In genomic region chrX:154354013-154354412, GRCh38 we compare ENCODE assay signal across 24 cellular contexts. TPM values are rescaled to one million over a fixed set of nuclear protein-coding genes. Genes with fewer than 3 reads are reported as not detected.
DNase-seq lines count a peak whose midpoint lies in the region; ATAC-seq and TF ChIP-seq lines count a peak whose summit lies in the region.
"Had no signal": no experiment of that assay in that cellular context is flagged by ENCODE, and none has a peak within 500 bp of the region (broad histone marks: within the 10 kb centered on the region; RNA-seq: fewer than 3 reads in every experiment).

No MANE protein-coding gene starts in this region.

- no peaks in the 10 kb centered on the region for H3K9me3 Mint-ChIP-seq in CD4-positive, alpha-beta T cell
- H3K9me3 Mint-ChIP-seq in activated T-cell treated with anti-CD3 and anti-CD28 coated beads, Interleukin-2, amount 50 U/mL, for 24 hours: no peaks in the 10 kb centered on the region
- H3K9me3 Mint-ChIP-seq: stimulated activated naive CD8-positive, alpha-beta T cell treated with anti-CD3 and anti-CD28 coated beads, Interleukin-15, amount 100 ng/mL, for 72 hours; type B pancreatic cell had no signal

- H3K36me3 Mint-ChIP-seq in CD4-positive, alpha-beta T cell (ENCODE audit: low read depth): peaks cover 73% of the 10 kb centered on the region
- H3K36me3 Mint-ChIP-seq in activated T-cell treated with anti-CD3 and anti-CD28 coated beads, Interleukin-2, amount 50 U/mL, for 24 hours (ENCODE audit: low read depth): peaks cover 95% of the 10 kb centered on the region
- H3K36me3 Mint-ChIP-seq: type B pancreatic cell had no signal

- ATAC-seq in CD4-positive, alpha-beta T cell (ENCODE audit: poor library complexity): no peak
- ATAC-seq: stimulated activated naive CD8-positive, alpha-beta T cell treated with anti-CD3 and anti-CD28 coated beads, Interleukin-15, amount 100 ng/mL, for 72 hours had no signal

- intact Hi-C loops in CD4-positive, alpha-beta T cell (cut with DNase I, micrococcal nuclease): no loop called here
- intact Hi-C loops in esophagus muscularis mucosa (cut with DNase I): no loop called here

- WGBS in esophagus muscularis mucosa: 75% methylated on average over 14 of the region's 14 CpGs

- H3K27me3 Mint-ChIP-seq in CD4-positive, alpha-beta T cell: no peaks in the 10 kb centered on the region
- no peaks in the 10 kb centered on the region for H3K27me3 Mint-ChIP-seq in activated T-cell treated with anti-CD3 and anti-CD28 coated beads, Interleukin-2, amount 50 U/mL, for 24 hours
- H3K27me3 Mint-ChIP-seq: B cell; stimulated activated naive CD8-positive, alpha-beta T cell treated with anti-CD3 and anti-CD28 coated beads, Interleukin-15, amount 100 ng/mL, for 72 hours; type B pancreatic cell had no signal

- no peak overlapping the region for H3K4me3 Mint-ChIP-seq in CD4-positive, alpha-beta T cell
- H3K4me3 Mint-ChIP-seq in activated T-cell treated with anti-CD3 and anti-CD28 coated beads, Interleukin-2, amount 50 U/mL, for 24 hours: no peak overlapping the region
- H3K4me3 Mint-ChIP-seq: B cell; H9; stimulated activated naive CD8-positive, alpha-beta T cell treated with anti-CD3 and anti-CD28 coated beads, Interleukin-15, amount 100 ng/mL, for 72 hours; type B pancreatic cell had no signal

- peaks cover 3 to 51% (median 31%) of the 10 kb centered on the region in 4 donors for H3K4me1 ChIP-seq in esophagus muscularis mucosa
- H3K4me1 ChIP-seq: adrenal gland, breast epithelium had no signal

- H3K4me1 Mint-ChIP-seq in CD4-positive, alpha-beta T cell (ENCODE audit: low read depth): peaks cover 14% of the 10 kb centered on the region
- peaks cover 74% of the 10 kb centered on the region for H3K4me1 Mint-ChIP-seq in activated T-cell treated with anti-CD3 and anti-CD28 coated beads, Interleukin-2, amount 50 U/mL, for 24 hours (ENCODE audit: low read depth)
- H3K4me1 Mint-ChIP-seq: H9 had no signal

- TF ChIP-seq CTCF in CD4-positive, alpha-beta T cell (IDR thresholded peaks at IDR 0.05): no peak
- TF ChIP-seq CTCF in esophagus muscularis mucosa (IDR thresholded peaks at IDR 0.05): no peak

- POLR2A ChIA-PET in CD4-positive, alpha-beta T cell (lab: Charles Lee): interaction anchor here (1.0 kb wide), 1 partner anchor 17 kb away, joined by 3 read pairs; no protein-coding TSS in a partner anchor

- no peak for TF ChIP-seq POLR2A in esophagus muscularis mucosa (IDR thresholded peaks at IDR 0.05; ENCODE audit: low read depth)

- H3K36me3 ChIP-seq in esophagus muscularis mucosa: peaks cover 72 to 100% (median 100%) of the 10 kb centered on the region in 4 donors
- H3K36me3 ChIP-seq: breast epithelium had no signal

- H3K27ac Mint-ChIP-seq in CD4-positive, alpha-beta T cell: no peak overlapping the region
- H3K27ac Mint-ChIP-seq in activated T-cell treated with anti-CD3 and anti-CD28 coated beads, Interleukin-2, amount 50 U/mL, for 24 hours: no peak overlapping the region
- H3K27ac Mint-ChIP-seq: B cell, H9, type B pancreatic cell had no signal

- no peak for TF ChIP-seq EP300 in esophagus muscularis mucosa (IDR thresholded peaks at IDR 0.05)

- H3K27me3 ChIP-seq in CD4-positive, alpha-beta T cell (ENCODE audit: control insufficient read depth, insufficient read depth, low read length): no peaks in the 10 kb centered on the region
- no peaks in the 10 kb centered on the region for H3K27me3 ChIP-seq in esophagus muscularis mucosa
- H3K27me3 ChIP-seq: adrenal gland, hepatocyte, neutrophil, spleen had no signal

- peak overlapping the region; percentile 16 for H3K27ac ChIP-seq in CD4-positive, alpha-beta T cell (ENCODE audit: low read depth, low read length)
- H3K27ac ChIP-seq in esophagus muscularis mucosa (replicated peaks in 1 of 4): peak overlapping the region; percentile 71 to 97 (median 96)
- H3K27ac ChIP-seq: adrenal gland, breast epithelium, hepatocyte, neutrophil had no signal

- DNase-seq in CD4-positive, alpha-beta T cell: peak in 1 of 10 experiments; percentile 4
- DNase-seq in EH (ENCODE audit: low read depth): peak; percentile 18
- no peak for DNase-seq in esophagus muscularis mucosa (ENCODE audit: extremely low spot score)
- DNase-seq in NCI-H82 treated with DMSO at 0.1 percent for 48 hours (lab: John Stamatoyannopoulos, UW; ENCODE audit: unreplicated experiment): no peak
- no peak for DNase-seq in activated T-cell treated with anti-CD3 and anti-CD28 coated beads, Interleukin-2, amount 50 U/mL, for 24 hours
- DNase-seq: activated CD8-positive, alpha-beta memory T cell treated with anti-CD3 and anti-CD28 coated beads, Interleukin-2, amount 50 U/mL, for 4 hours; activated gamma-delta T cell; adrenal gland; H9; islet precursor cell; NCI-H187; NCI-H345; NCI-H82; OCI-M1; SHP77 treated with DMSO at 0.1 percent for 48 hours; spleen; stimulated activated CD4-positive, alpha-beta T cell treated with anti-CD3 and anti-CD28 coated beads, Interleukin-4, amount 100 ng/mL, for 24 hours; stimulated activated naive CD8-positive, alpha-beta T cell treated with anti-CD3 and anti-CD28 coated beads, Interleukin-15, amount 100 ng/mL, for 72 hours had no signal

- CTCF ChIA-PET in CD4-positive, alpha-beta T cell (lab: Charles Lee): no interaction called here

- no peak overlapping the region for H3K4me3 ChIP-seq in esophagus muscularis mucosa
- H3K4me3 ChIP-seq: adrenal gland, breast epithelium, hepatocyte, lung, spleen had no signal

- H3K9me3 ChIP-seq in CD4-positive, alpha-beta T cell (ENCODE audit: control insufficient read depth, low read length): no peaks in the 10 kb centered on the region
- no peaks in the 10 kb centered on the region for H3K9me3 ChIP-seq in esophagus muscularis mucosa
- H3K9me3 ChIP-seq: adrenal gland, breast epithelium, neutrophil, spleen had no signal

RNA-seq across cellular contexts. Expression of gene FLNA, which starts 20.4 kb away (rescaled TPM):
- 1,000 to 10,000 TPM; 1,012 to 1,022 TPM for total RNA-seq in CD4-positive, alpha-beta T cell
- over 10,000 TPM in 3 of 4 donors, 1,000 to 10,000 TPM in 1; 8,941 to 16,544 (median 12,362) TPM for total RNA-seq in esophagus muscularis mucosa

RNA-seq across cellular contexts. Expression of gene EMD, which starts 25.1 kb away (rescaled TPM):
- total RNA-seq in CD4-positive, alpha-beta T cell: 100 to 1,000 TPM; 164 to 178 TPM
- total RNA-seq in esophagus muscularis mucosa: 10 to 100 TPM; 37.0 to 64.7 (median 57.7) TPM

RNA-seq across cellular contexts. Expression of gene RPL10, which starts 44.2 kb away (rescaled TPM):
- total RNA-seq in CD4-positive, alpha-beta T cell: 1,000 to 10,000 TPM; 5,036 to 5,204 TPM
- total RNA-seq in esophagus muscularis mucosa: 1,000 to 10,000 TPM; 2,150 to 7,554 (median 4,519) TPM

RNA-seq across cellular contexts. Expression of gene DNASE1L1, which starts 55.0 kb away (rescaled TPM):
- total RNA-seq in CD4-positive, alpha-beta T cell: 10 to 100 TPM; 16.0 to 18.4 TPM
- total RNA-seq in esophagus muscularis mucosa: 10 to 100 TPM; 19.9 to 24.3 (median 22.6) TPM

RNA-seq across cellular contexts. Expression of gene TAFAZZIN, which starts 57.3 kb away (rescaled TPM):
- 10 to 100 TPM; 72.8 to 78.5 TPM for total RNA-seq in CD4-positive, alpha-beta T cell
- total RNA-seq in esophagus muscularis mucosa: 10 to 100 TPM; 18.6 to 43.6 (median 32.5) TPM

Comparison
In these comparisons a context has a peak if more than half of its experiments do, and no peak if none do; other contexts are left out.
1. RNA of gene FLNA, which starts 20.4 kb away (total RNA-seq): 8,941 to 16,544 TPM in esophagus muscularis mucosa; 1,012 to 1,022 TPM in CD4-positive, alpha-beta T cell; every median in the first group is over 4 times any median in the second.